21 cellular contexts compared by ENCODE assay signal in genomic region chr10:51709324-51709972, GRCh38.
"Had no signal": no experiment of that assay in that cellular context is flagged by ENCODE, and none has a peak within 500 bp of the region (broad histone marks: within the 10 kb centered on the region; RNA-seq: fewer than 3 reads in every experiment).

No MANE protein-coding gene starts in this region.

- H3K27me3 ChIP-seq: body of pancreas, foreskin keratinocyte, neutrophil, tibial nerve had no signal

- ATAC-seq: activated CD8-positive, alpha-beta T cell treated with anti-CD3 and anti-CD28 coated beads, Interleukin-2, amount 10 ng/mL, durations not matched to agents 7 days and 5 days; body of pancreas; foreskin keratinocyte; mucosa of descending colon; naive thymus-derived CD8-positive, alpha-beta T cell; stimulated activated naive B cell treated with anti-CD40 and anti-IgM and Interleukin-4, amounts not matched to agents 10 μg/mL and 1 μg/mL and 100 μg/mL, for 72 hours had no signal

- H3K36me3 ChIP-seq: left ventricle myocardium inferior, neutrophil, spleen, tibial nerve had no signal

- H3K27me3 Mint-ChIP-seq: activated CD4-positive, alpha-beta T cell treated with anti-CD3 and anti-CD28 coated beads, Interleukin-2, amount 10 ng/mL, durations not matched to agents 24 days and 14 days; activated naive CD8-positive, alpha-beta T cell treated with anti-CD3 and anti-CD28 coated beads for 36 hours had no signal

- H3K4me3 Mint-ChIP-seq: activated CD8-positive, alpha-beta T cell treated with anti-CD3 and anti-CD28 coated beads, Interleukin-2, amount 10 ng/mL, durations not matched to agents 7 days and 5 days; activated naive CD8-positive, alpha-beta T cell treated with anti-CD3 and anti-CD28 coated beads for 36 hours; stimulated activated naive B cell treated with anti-CD40 and anti-IgM and Interleukin-4, amounts not matched to agents 10 μg/mL and 1 μg/mL and 100 μg/mL, for 72 hours had no signal

- H3K4me1 ChIP-seq: foreskin keratinocyte, parathyroid adenoma, spleen had no signal

- H3K9me3 ChIP-seq: body of pancreas, left ventricle myocardium inferior, mucosa of descending colon, neutrophil, spleen, tibial nerve had no signal

- H3K4me3 ChIP-seq: body of pancreas, left ventricle myocardium inferior, mucosa of descending colon, spleen, tibial nerve had no signal

- H3K9me3 Mint-ChIP-seq: immature natural killer cell; naive thymus-derived CD8-positive, alpha-beta T cell; stimulated activated naive B cell treated with anti-CD40 and anti-IgM and Interleukin-4, amounts not matched to agents 10 μg/mL and 1 μg/mL and 100 μg/mL, for 72 hours had no signal

- DNase-seq: activated CD4-positive, alpha-beta T cell treated with anti-CD3 and anti-CD28 coated beads, Interleukin-2, amount 10 ng/mL, durations not matched to agents 24 days and 14 days; activated CD4-positive, CD25-positive, alpha-beta regulatory T cell; activated CD8-positive, alpha-beta T cell treated with anti-CD3 and anti-CD28 coated beads, Interleukin-2, amount 10 ng/mL, durations not matched to agents 7 days and 5 days; activated gamma-delta T cell treated with Interleukin-2 at 50 U/mL for 16 hours; activated naive CD8-positive, alpha-beta T cell treated with anti-CD3 and anti-CD28 coated beads for 36 hours; activated T-cell treated with anti-CD3 and anti-CD28 coated beads, Interleukin-2, amount 50 U/mL, for 48 hours; amniotic stem cell; body of pancreas; caudate nucleus; foreskin keratinocyte; kidney glomerular epithelial cell; left ventricle myocardium inferior; mucosa of descending colon; naive thymus-derived CD8-positive, alpha-beta T cell; spleen; stimulated activated naive B cell treated with anti-CD40 and anti-IgM and Interleukin-4, amounts not matched to agents 10 μg/mL and 1 μg/mL and 100 μg/mL, for 72 hours; T-helper 9 cell had no signal

- H3K27ac ChIP-seq: body of pancreas, foreskin keratinocyte, left ventricle myocardium inferior, neutrophil, parathyroid adenoma, tibial nerve had no signal

- H3K9ac ChIP-seq: parathyroid adenoma had no signal

- H3K27ac Mint-ChIP-seq: stimulated activated naive B cell treated with anti-CD40 and anti-IgM and Interleukin-4, amounts not matched to agents 10 μg/mL and 1 μg/mL and 100 μg/mL, for 72 hours had no signal

- H3K36me3 Mint-ChIP-seq: activated naive CD8-positive, alpha-beta T cell treated with anti-CD3 and anti-CD28 coated beads for 36 hours; immature natural killer cell; naive thymus-derived CD8-positive, alpha-beta T cell; stimulated activated naive B cell treated with anti-CD40 and anti-IgM and Interleukin-4, amounts not matched to agents 10 μg/mL and 1 μg/mL and 100 μg/mL, for 72 hours had no signal

- H3K4me1 Mint-ChIP-seq: stimulated activated naive B cell treated with anti-CD40 and anti-IgM and Interleukin-4, amounts not matched to agents 10 μg/mL and 1 μg/mL and 100 μg/mL, for 72 hours had no signal
